Comparison of ENCODE assay signal across 31 cellular contexts in the genomic region with DNA sequence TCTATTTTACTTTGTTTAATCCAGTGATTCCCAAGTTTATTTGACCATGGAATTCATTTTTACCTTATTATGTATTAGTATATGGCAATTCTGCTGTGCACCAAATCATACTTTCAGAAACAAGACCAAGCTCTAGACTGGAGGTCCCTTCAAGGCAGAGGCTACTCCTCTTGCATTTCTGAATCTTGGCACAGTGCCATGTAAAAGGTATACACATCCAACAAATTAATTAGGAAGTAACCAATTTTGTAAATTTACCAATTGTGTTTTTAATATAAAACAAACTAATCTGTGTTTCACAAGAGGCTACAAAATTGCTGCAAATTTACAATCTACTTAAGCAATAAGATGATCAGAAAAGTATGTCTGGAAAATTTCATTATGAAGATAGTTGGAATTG.
"Had no signal": no experiment of that assay in that cellular context is flagged by ENCODE, and none has a peak within 500 bp of the region (broad histone marks: within the 10 kb centered on the region; RNA-seq: fewer than 3 reads in every experiment).

No MANE protein-coding gene starts in this region.

- H3K4me2 ChIP-seq: PC-9 had no signal

- ATAC-seq: Panc1, Right ventricle myocardium inferior, SK-N-SH treated with all-trans-retinoic acid at 6 μM for 48 hours, T-cell had no signal

- H3K27me3 ChIP-seq: MG63, SJCRH30 had no signal

- H3K36me3 ChIP-seq: MG63, SJCRH30 had no signal

- H3K27ac ChIP-seq: PC-9, RWPE1, SJCRH30, SK-N-MC had no signal

- FAIRE-seq: RCC 7860 had no signal

- DNase-seq: Kasumi-1, KG1, MG63, NCI-H1048, NCI-H1092 treated with DMSO at 0.1 percent for 48 hours, NCI-H1436, NCI-H146, NCI-H1694, NCI-H187, NCI-H1930, NCI-H2029 treated with DMSO at 0.1 percent for 48 hours, NCI-H2081 treated with DMSO at 0.1 percent for 48 hours, NCI-H2107, NCI-H2171, NCI-H226, NCI-H446 treated with DMSO at 0.1 percent for 48 hours, NCI-H510A, NCI-H524, NCI-H526, NCI-H69, PC-9, SHP77, SIG-M5, SJCRH30, T-cell had no signal

- H2AFZ ChIP-seq: PC-9 had no signal

- H3K4me3 ChIP-seq: MG63, PC-9, SJCRH30, SK-N-MC had no signal

- H3K4me1 ChIP-seq: SJCRH30 had no signal

- H3K9me3 ChIP-seq: MG63, SJCRH30 had no signal
